Comparison of ENCODE assay signal across 10 cellular contexts in genomic region chr18:59784694-59785093, GRCh38.
"Had no signal": no experiment of that assay in that cellular context is flagged by ENCODE, and none has a peak within 500 bp of the region (broad histone marks: within the 10 kb centered on the region; RNA-seq: fewer than 3 reads in every experiment).

No MANE protein-coding gene starts in this region.

- H2AFZ ChIP-seq: GM23248 had no signal

- H3K36me3 ChIP-seq: HAP-1 had no signal

- H3K4me3 ChIP-seq: GM23248, HAP-1, K562 had no signal

- H3K27ac ChIP-seq: GM23248, HL-60 had no signal

- H3K9ac ChIP-seq: GM23248 had no signal

- H3K9me3 Mint-ChIP-seq: HFFc6 had no signal

- H3K4me3 Mint-ChIP-seq: HFFc6 had no signal

- FAIRE-seq: HepG2, K562 had no signal

- H3K9me3 ChIP-seq: HAP-1 had no signal

- H3K27ac Mint-ChIP-seq: HFFc6 had no signal

- DNase-seq: GM23248, GOT3, H7, HFFc6, KG1 had no signal

- ATAC-seq: HCT116, HepG2, K562 had no signal
